Comparison of ENCODE assay signal across 1 cellular context in the genomic region with DNA sequence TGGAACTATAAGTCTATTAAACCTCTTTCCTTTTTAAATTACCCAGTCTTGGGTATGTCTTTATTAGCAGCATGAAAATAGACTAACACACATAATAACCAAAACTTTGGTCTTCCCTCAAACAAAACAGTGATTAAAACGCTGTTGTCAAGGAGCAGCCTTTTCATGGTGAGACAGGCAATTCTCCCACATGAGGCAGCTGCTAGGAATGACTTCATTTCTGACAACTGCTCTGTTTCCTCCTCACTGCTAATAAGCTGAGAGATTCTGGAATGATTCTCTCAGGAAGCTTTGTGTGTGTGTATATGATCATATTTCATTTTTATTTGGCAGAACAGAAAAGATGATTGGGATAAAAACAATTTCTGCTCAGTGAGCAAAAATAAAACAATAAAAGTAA.
TF ChIP-seq lines count a peak whose summit lies in the region.

No MANE protein-coding gene starts in this region.

TF ChIP-seq in GM23338, 12 proteins besides CTCF, POLR2A, EP300 and RAD21 (continued from another document):
- TF ChIP-seq, protein P1, sequence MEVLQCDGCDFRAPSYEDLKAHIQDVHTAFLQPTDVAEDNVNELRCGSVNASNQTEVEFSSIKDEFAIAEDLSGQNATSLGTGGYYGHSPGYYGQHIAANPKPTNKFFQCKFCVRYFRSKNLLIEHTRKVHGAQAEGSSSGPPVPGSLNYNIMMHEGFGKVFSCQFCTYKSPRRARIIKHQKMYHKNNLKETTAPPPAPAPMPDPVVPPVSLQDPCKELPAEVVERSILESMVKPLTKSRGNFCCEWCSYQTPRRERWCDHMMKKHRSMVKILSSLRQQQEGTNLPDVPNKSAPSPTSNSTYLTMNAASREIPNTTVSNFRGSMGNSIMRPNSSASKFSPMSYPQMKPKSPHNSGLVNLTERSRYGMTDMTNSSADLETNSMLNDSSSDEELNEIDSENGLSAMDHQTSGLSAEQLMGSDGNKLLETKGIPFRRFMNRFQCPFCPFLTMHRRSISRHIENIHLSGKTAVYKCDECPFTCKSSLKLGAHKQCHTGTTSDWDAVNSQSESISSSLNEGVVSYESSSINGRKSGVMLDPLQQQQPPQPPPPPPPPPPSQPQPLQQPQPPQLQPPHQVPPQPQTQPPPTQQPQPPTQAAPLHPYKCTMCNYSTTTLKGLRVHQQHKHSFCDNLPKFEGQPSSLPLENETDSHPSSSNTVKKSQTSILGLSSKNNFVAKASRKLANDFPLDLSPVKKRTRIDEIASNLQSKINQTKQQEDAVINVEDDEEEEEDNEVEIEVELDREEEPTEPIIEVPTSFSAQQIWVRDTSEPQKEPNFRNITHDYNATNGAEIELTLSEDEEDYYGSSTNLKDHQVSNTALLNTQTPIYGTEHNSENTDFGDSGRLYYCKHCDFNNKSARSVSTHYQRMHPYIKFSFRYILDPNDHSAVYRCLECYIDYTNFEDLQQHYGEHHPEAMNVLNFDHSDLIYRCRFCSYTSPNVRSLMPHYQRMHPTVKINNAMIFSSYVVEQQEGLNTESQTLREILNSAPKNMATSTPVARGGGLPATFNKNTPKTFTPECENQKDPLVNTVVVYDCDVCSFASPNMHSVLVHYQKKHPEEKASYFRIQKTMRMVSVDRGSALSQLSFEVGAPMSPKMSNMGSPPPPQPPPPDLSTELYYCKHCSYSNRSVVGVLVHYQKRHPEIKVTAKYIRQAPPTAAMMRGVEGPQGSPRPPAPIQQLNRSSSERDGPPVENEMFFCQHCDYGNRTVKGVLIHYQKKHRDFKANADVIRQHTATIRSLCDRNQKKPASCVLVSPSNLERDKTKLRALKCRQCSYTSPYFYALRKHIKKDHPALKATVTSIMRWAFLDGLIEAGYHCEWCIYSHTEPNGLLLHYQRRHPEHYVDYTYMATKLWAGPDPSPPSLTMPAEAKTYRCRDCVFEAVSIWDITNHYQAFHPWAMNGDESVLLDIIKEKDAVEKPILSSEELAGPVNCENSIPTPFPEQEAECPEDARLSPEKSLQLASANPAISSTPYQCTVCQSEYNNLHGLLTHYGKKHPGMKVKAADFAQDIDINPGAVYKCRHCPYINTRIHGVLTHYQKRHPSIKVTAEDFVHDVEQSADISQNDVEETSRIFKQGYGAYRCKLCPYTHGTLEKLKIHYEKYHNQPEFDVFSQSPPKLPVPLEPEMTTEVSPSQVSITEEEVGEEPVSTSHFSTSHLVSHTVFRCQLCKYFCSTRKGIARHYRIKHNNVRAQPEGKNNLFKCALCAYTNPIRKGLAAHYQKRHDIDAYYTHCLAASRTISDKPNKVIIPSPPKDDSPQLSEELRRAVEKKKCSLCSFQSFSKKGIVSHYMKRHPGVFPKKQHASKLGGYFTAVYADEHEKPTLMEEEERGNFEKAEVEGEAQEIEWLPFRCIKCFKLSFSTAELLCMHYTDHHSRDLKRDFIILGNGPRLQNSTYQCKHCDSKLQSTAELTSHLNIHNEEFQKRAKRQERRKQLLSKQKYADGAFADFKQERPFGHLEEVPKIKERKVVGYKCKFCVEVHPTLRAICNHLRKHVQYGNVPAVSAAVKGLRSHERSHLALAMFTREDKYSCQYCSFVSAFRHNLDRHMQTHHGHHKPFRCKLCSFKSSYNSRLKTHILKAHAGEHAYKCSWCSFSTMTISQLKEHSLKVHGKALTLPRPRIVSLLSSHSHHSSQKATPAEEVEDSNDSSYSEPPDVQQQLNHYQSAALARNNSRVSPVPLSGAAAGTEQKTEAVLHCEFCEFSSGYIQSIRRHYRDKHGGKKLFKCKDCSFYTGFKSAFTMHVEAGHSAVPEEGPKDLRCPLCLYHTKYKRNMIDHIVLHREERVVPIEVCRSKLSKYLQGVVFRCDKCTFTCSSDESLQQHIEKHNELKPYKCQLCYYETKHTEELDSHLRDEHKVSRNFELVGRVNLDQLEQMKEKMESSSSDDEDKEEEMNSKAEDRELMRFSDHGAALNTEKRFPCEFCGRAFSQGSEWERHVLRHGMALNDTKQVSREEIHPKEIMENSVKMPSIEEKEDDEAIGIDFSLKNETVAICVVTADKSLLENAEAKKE (CRISPR knock-in tag; IDR thresholded peaks at IDR 0.05): no peak
- TF ChIP-seq STAT1 (IDR thresholded peaks at IDR 0.05; ENCODE audit: unreplicated experiment): no peak
- TF ChIP-seq, protein P2, sequence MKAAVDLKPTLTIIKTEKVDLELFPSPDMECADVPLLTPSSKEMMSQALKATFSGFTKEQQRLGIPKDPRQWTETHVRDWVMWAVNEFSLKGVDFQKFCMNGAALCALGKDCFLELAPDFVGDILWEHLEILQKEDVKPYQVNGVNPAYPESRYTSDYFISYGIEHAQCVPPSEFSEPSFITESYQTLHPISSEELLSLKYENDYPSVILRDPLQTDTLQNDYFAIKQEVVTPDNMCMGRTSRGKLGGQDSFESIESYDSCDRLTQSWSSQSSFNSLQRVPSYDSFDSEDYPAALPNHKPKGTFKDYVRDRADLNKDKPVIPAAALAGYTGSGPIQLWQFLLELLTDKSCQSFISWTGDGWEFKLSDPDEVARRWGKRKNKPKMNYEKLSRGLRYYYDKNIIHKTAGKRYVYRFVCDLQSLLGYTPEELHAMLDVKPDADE (IDR thresholded peaks at IDR 0.05): no peak
- no peak for TF ChIP-seq JUNB (IDR thresholded peaks at IDR 0.05; ENCODE audit: unreplicated experiment)
- no peak for TF ChIP-seq EZH2phosphoT487 (IDR thresholded peaks at IDR 0.05; ENCODE audit: unreplicated experiment)
- TF ChIP-seq ZNF114 (CRISPR knock-in tag; IDR thresholded peaks at IDR 0.05): no peak
- TF ChIP-seq ZNF331 (CRISPR knock-in tag; IDR thresholded peaks at IDR 0.05; ENCODE audit: low read depth): no peak
